ENCODE assay signal across 24 cellular contexts in the genomic region with DNA sequence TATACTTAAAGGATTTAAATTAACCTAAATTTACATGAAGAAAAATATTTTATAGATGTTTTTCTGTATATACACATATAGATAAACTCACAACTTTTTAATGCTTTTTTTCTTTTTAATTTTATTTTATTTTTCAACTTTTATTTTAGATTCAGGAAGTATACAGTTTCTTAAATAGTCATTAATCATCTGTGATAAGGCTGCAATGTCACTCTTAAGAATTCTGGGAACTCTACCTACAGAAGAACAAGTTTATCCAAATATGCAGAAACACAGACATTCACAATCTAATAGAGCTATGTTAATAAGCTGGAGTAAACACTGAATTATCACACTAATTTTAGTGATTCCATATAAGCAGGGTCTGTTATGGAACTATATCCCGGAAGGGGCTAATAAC.
"Had no signal": no experiment of that assay in that cellular context is flagged by ENCODE, and none has a peak within 500 bp of the region (broad histone marks: within the 10 kb centered on the region; RNA-seq: fewer than 3 reads in every experiment).

No MANE protein-coding gene starts in this region.

- H3K9me3 ChIP-seq: colonic mucosa, esophagus squamous epithelium, mucosa of descending colon, neutrophil, stomach, thyroid gland, vagina had no signal

- H3K4me1 ChIP-seq: colonic mucosa, esophagus squamous epithelium, parathyroid adenoma, stomach, thyroid gland had no signal

- H3K27me3 ChIP-seq: colonic mucosa, esophagus squamous epithelium, neutrophil, stomach, thyroid gland, vagina had no signal

- H3K27ac ChIP-seq: colonic mucosa, esophagus squamous epithelium, neutrophil, parathyroid adenoma, stomach, thyroid gland, vagina had no signal

- FAIRE-seq: keratinocyte had no signal

- H3K4me3 ChIP-seq: colonic mucosa, esophagus squamous epithelium, mucosa of descending colon, stomach, thyroid gland, vagina had no signal

- ATAC-seq: left lobe of liver; mucosa of descending colon; natural killer cell treated with Interleukin-12 subunit alpha and Interleukin-12 subunit beta and Interleukin-15 and Interleukin-18, amount 100 ng/mL, for 72 hours; sciatic nerve; stimulated activated effector memory CD8-positive, alpha-beta T cell treated with anti-CD3 and anti-CD28 coated beads, Interleukin-12 subunit alpha, Interleukin-12 subunit beta, amount 100 ng/mL, for 72 hours had no signal

- DNase-seq: colonic mucosa; effector memory CD4-positive, alpha-beta T cell; erythroblast; esophagus squamous epithelium; foreskin melanocyte; hypothalamus; immature natural killer cell; mesenchymal stem cell; mucosa of descending colon; naive B cell; stimulated activated CD4-positive, alpha-beta T cell treated with anti-CD3 and anti-CD28 coated beads, Interleukin-2, amount 100 ng/mL, for 24 hours; stimulated activated CD4-positive, alpha-beta T cell treated with anti-CD3 and anti-CD28 coated beads, Interleukin-4, amount 100 ng/mL, for 24 hours; stimulated activated naive CD4-positive, alpha-beta T cell treated with Interleukin-2 at 50 U/mL for 16 hours; stomach; thyroid gland; trophoblast cell had no signal

- H3K36me3 ChIP-seq: colonic mucosa, esophagus squamous epithelium, neutrophil, thyroid gland, vagina had no signal
